In the genomic region with DNA sequence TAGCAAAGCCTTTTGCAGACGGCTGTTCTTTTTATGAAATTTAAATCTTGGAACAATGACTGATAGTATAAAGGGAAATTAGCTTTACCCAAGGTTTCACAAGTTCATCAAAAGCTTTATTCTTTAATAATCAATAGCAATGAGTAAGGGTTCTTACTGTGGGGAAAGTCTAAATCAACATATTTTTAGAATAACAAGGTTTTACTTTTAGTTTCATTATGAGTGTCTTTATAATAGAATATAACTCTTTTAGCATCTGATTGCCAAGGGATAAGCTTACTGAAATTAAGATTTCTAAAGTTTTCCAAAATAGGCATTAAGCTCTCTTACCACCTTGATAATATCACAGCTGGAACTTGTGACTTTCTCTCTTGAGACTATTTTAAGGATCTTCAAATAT, we compare ENCODE assay signal across 1 cellular context.
A peak's percentile ranks its signal among the peaks of the same experiment; 100 is the strongest.
TF ChIP-seq lines count a peak whose summit lies in the region.

No MANE protein-coding gene starts in this region.

TF ChIP-seq in GM12878, 131 proteins besides CTCF, POLR2A, EP300 and RAD21 (continued from another document):
- TF ChIP-seq, protein P1, sequence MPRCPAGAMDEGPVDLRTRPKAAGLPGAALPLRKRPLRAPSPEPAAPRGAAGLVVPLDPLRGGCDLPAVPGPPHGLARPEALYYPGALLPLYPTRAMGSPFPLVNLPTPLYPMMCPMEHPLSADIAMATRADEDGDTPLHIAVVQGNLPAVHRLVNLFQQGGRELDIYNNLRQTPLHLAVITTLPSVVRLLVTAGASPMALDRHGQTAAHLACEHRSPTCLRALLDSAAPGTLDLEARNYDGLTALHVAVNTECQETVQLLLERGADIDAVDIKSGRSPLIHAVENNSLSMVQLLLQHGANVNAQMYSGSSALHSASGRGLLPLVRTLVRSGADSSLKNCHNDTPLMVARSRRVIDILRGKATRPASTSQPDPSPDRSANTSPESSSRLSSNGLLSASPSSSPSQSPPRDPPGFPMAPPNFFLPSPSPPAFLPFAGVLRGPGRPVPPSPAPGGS (IDR thresholded peaks at IDR 0.05; ENCODE audit: borderline replicate concordance, insufficient read depth, low read depth, low read length, poor library complexity, severe bottlenecking), result no peak
- TF ChIP-seq SRF (IDR thresholded peaks at IDR 0.05; ENCODE audit: low read depth in 2 of 2, low read length in 2 of 2) (no peak), CHD1 (IDR thresholded peaks at IDR 0.05; ENCODE audit: low read depth, low read length) (no peak), CREB1 (IDR thresholded peaks at IDR 0.05; ENCODE audit: low read depth) (no peak), CEBPB (IDR thresholded peaks at IDR 0.05; ENCODE audit: borderline replicate concordance in 1 of 2, low read depth in 2 of 2, low read length in 2 of 2) (no peak), CBFB (IDR thresholded peaks at IDR 0.05; ENCODE audit: low read depth) (no peak), SREBF2 (IDR thresholded peaks at IDR 0.05; ENCODE audit: low read length) (no peak), RUNX3 (IDR thresholded peaks at IDR 0.05; ENCODE audit: low read length) (no peak), BCL11A (IDR thresholded peaks at IDR 0.05; ENCODE audit: low read depth, low read length) (no peak), MEF2A (IDR thresholded peaks at IDR 0.05; ENCODE audit: insufficient read depth, low read depth, low read length) (peak; percentile 37; the same call in 1 of the 2 replicates)
